Comparison of ENCODE assay signal across 9 cellular contexts in the genomic region with DNA sequence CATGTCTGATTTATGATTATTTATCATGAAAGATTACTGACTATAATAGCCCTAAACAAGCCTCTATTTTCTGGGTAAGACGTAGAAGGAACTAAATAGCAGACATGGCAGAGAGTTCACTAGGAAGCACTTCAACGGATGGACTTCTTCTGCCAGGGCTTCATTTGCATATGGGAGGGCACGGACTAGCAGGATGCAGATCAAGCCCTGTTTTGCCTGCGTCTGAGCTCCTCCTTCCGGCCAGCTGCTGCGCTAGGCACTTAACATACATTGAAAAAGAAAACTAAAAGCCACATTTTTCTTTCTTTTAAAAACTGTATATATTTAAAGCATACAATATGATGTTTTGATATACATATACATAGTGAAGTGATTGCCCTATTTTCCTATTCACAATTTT.
DNase-seq lines count a peak whose midpoint lies in the region; ATAC-seq, FAIRE-seq and TF ChIP-seq lines count a peak whose summit lies in the region.
"Had no signal": no experiment of that assay in that cellular context is flagged by ENCODE, and none has a peak within 500 bp of the region (broad histone marks: within the 10 kb centered on the region; RNA-seq: fewer than 3 reads in every experiment).

No MANE protein-coding gene starts in this region.

- ATAC-seq in HG02610 (IDR thresholded peaks at IDR 0.05; ENCODE audit: unreplicated experiment) (peak; percentile 82), HG02840 (IDR thresholded peaks at IDR 0.05; ENCODE audit: low FRiP score, unreplicated experiment) (no peak)

- FAIRE-seq in GM12891 (lab: Jason Lieb, UNC) = no peak

- H3K4me1 Mint-ChIP-seq in brain = peaks cover 13% of the 10 kb centered on the region

- H3K4me3 Mint-ChIP-seq in brain = no peak overlapping the region
- H3K4me3 Mint-ChIP-seq: dendritic cell treated with granulocyte-macrophage colony-stimulating factor and Interleukin-4, amounts not matched to agents 40 ng/mL and 50 ng/mL, for 4 days had no signal

- peak; percentile 57 to 66 for TF ChIP-seq CTCF in brain (conservative IDR thresholded peaks at IDR 0.05)

- H3K27ac Mint-ChIP-seq in brain = no peak overlapping the region
- H3K27ac Mint-ChIP-seq: dendritic cell treated with granulocyte-macrophage colony-stimulating factor and Interleukin-4, amounts not matched to agents 40 ng/mL and 50 ng/mL, for 4 days had no signal

- TF ChIP-seq POLR2A in GM12891 (IDR thresholded peaks at IDR 0.05; ENCODE audit: low read depth, low read length) = no peak

- H3K27me3 Mint-ChIP-seq in brain = peaks cover 3% of the 10 kb centered on the region
- H3K27me3 Mint-ChIP-seq: dendritic cell treated with granulocyte-macrophage colony-stimulating factor and Interleukin-4, amounts not matched to agents 40 ng/mL and 50 ng/mL, for 4 days had no signal

- DNase-seq in GM12891 (ENCODE audit: insufficient read length, low spot score) (no peak), NCI-H2196 (lab: John Stamatoyannopoulos, UW; ENCODE audit: unreplicated experiment) (peak; percentile 9), medulla oblongata (ENCODE audit: extremely low spot score) (peak; percentile 77)
- DNase-seq in activated CD4-positive, alpha-beta T cell treated with anti-CD3 and anti-CD28 coated beads, Interleukin-2, amount 50 U/mL, for 1 hour = no peak
- no peak for DNase-seq in stimulated activated naive CD4-positive, alpha-beta T cell (lab: John Stamatoyannopoulos, UW)

- H3K9me3 Mint-ChIP-seq in brain = peaks cover 0 to 3% (median 0%) of the 10 kb centered on the region in 5 experiments
- H3K9me3 Mint-ChIP-seq: dendritic cell treated with granulocyte-macrophage colony-stimulating factor and Interleukin-4, amounts not matched to agents 40 ng/mL and 50 ng/mL, for 4 days had no signal

- H3K36me3 Mint-ChIP-seq in brain = no peaks in the 10 kb centered on the region

TF ChIP-seq in GM12891, 5 proteins besides CTCF, POLR2A, EP300 and RAD21:
- TF ChIP-seq POU2F2 (IDR thresholded peaks at IDR 0.05; ENCODE audit: low read depth, low read length) = peak; percentile 52; the same call in 1 of the 2 replicates
- no peak for TF ChIP-seq SPI1 (IDR thresholded peaks at IDR 0.05; ENCODE audit: low read depth, low read length)

Comparison
In these comparisons a context has a peak if more than half of its experiments do, and no peak if none do; other contexts are left out.
1. DNase-seq: peak in NCI-H2196 (single experiment) and medulla oblongata (single experiment); none in GM12891 (single experiment), activated CD4-positive, alpha-beta T cell treated with anti-CD3 and anti-CD28 coated beads, Interleukin-2, amount 50 U/mL, for 1 hour (single experiment) and stimulated activated naive CD4-positive, alpha-beta T cell (0 of 6).